ENCODE assay signal across 21 cellular contexts in genomic region chr5:35971186-35971877, GRCh38. TPM values are rescaled to one million over a fixed set of nuclear protein-coding genes. Genes with fewer than 3 reads are reported as not detected.
DNase-seq lines count a peak whose midpoint lies in the region; ATAC-seq, FAIRE-seq and TF ChIP-seq lines count a peak whose summit lies in the region.
"Had no signal": no experiment of that assay in that cellular context is flagged by ENCODE, and none has a peak within 500 bp of the region (broad histone marks: within the 10 kb centered on the region; RNA-seq: fewer than 3 reads in every experiment).

No MANE protein-coding gene starts in this region.

- H2AFZ ChIP-seq in IMR-90 (replicated peaks; ENCODE audit: low read length, poor library complexity) (no peak overlapping the region), astrocyte (ENCODE audit: low read depth, low read length) (no peak overlapping the region)

- H2BK15ac ChIP-seq in IMR-90 (ENCODE audit: low read depth, low read length) = no peak overlapping the region

- dilution Hi-C loops in IMR-90 (cut with HindIII; ENCODE audit: low sequenced_read_pairs, unreplicated experiment) = no loop called here

- H3K4me3 Mint-ChIP-seq in astrocyte (ENCODE audit: unreplicated experiment) = no peak overlapping the region
- H3K4me3 Mint-ChIP-seq in osteocyte (ENCODE audit: unreplicated experiment) = no peak overlapping the region
- H3K4me3 Mint-ChIP-seq: CD14-positive monocyte had no signal

- H2BK20ac ChIP-seq in IMR-90 (ENCODE audit: low read depth, low read length) = no peak overlapping the region

- H3K27me3 Mint-ChIP-seq in astrocyte (ENCODE audit: low read depth, unreplicated experiment) = no peaks in the 10 kb centered on the region
- H3K27me3 Mint-ChIP-seq in osteocyte (ENCODE audit: unreplicated experiment) = peaks cover 15% of the 10 kb centered on the region

- H3K4ac ChIP-seq in IMR-90 (ENCODE audit: low read depth, low read length) = no peak overlapping the region

- no peak for TF ChIP-seq CTCF in IMR-90 (conservative IDR thresholded peaks at IDR 0.05; ENCODE audit: low read depth, low read length)
- no peak for TF ChIP-seq CTCF in astrocyte (IDR thresholded peaks at IDR 0.05; ENCODE audit: insufficient read depth, low read depth, low read length)
- no peak for TF ChIP-seq CTCF in osteocyte (IDR thresholded peaks at IDR 0.05)

- no peak overlapping the region for H2BK5ac ChIP-seq in IMR-90 (ENCODE audit: low read depth, low read length, poor library complexity, severe bottlenecking)

- H3K14ac ChIP-seq in IMR-90 (replicated peaks; ENCODE audit: low read depth, low read length) = no peak overlapping the region

- no peaks in the 10 kb centered on the region for H3K36me3 ChIP-seq in IMR-90 (ENCODE audit: control insufficient read depth, insufficient read depth, low read length)
- no peaks in the 10 kb centered on the region for H3K36me3 ChIP-seq in astrocyte (ENCODE audit: insufficient read depth, low read length)
- H3K36me3 ChIP-seq: HAP-1 had no signal

- H2BK120ac ChIP-seq in IMR-90 (ENCODE audit: low read depth, low read length) = no peak overlapping the region

- H3K79me2 ChIP-seq in astrocyte (ENCODE audit: insufficient read depth, low read length) = no peaks in the 10 kb centered on the region

- no peak overlapping the region for H4K8ac ChIP-seq in IMR-90 (ENCODE audit: low read depth in 2 of 2, low read length in 2 of 2)

- H3K23ac ChIP-seq in IMR-90 (ENCODE audit: low read depth, low read length) = no peak overlapping the region

- H3K9me1 ChIP-seq in IMR-90 (ENCODE audit: insufficient read depth, low read length) = no peaks in the 10 kb centered on the region

- no peak for TF ChIP-seq POLR2A in IMR-90 (IDR thresholded peaks at IDR 0.05; ENCODE audit: low read depth, low read length)

- DNase-seq in IMR-90 (no peak), astrocyte (ENCODE audit: low read depth) (peak; percentile 2), kidney tubule cell (ENCODE audit: low spot score) (peak; percentile 66), NCI-H748 (lab: John Stamatoyannopoulos, UW; ENCODE audit: unreplicated experiment) (no peak), cerebellar nuclear complex (lab: John Stamatoyannopoulos, UW) (no peak), osteocyte (ENCODE audit: extremely low spot score, unreplicated experiment) (no peak)
- DNase-seq: AML-193; DND-41; Kasumi-1; NCI-H1105 treated with DMSO at 0.1 percent for 48 hours; NCI-H1694; NCI-H748 treated with DMSO at 0.1 percent for 48 hours; NK-92 treated with Interleukin-12 subunit alpha and Interleukin-12 subunit beta, amount 100 ng/mL, for 24 hours; Right ventricle myocardium superior had no signal

- H3K9me3 ChIP-seq in IMR-90 (ENCODE audit: control insufficient read depth, insufficient read depth, low read length) (no peaks in the 10 kb centered on the region), astrocyte (ENCODE audit: insufficient read depth, low read depth, low read length) (no peaks in the 10 kb centered on the region)
- H3K9me3 ChIP-seq: HAP-1 had no signal

- H3K9ac ChIP-seq in IMR-90 (ENCODE audit: low read depth, low read length) (no peak overlapping the region), astrocyte (ENCODE audit: low read length) (no peak overlapping the region)

- H3K27me3 ChIP-seq in IMR-90 (ENCODE audit: control insufficient read depth, insufficient read depth, low read length) = no peaks in the 10 kb centered on the region
- H3K27me3 ChIP-seq in astrocyte (ENCODE audit: insufficient read depth, low read length) = no peaks in the 10 kb centered on the region

- H3K18ac ChIP-seq in IMR-90 (ENCODE audit: low read depth, low read length) = no peak overlapping the region

- CTCF ChIA-PET in IMR-90 (lab: Yijun Ruan, JAX) = no interaction called here

- H4K20me1 ChIP-seq in IMR-90 (ENCODE audit: insufficient read depth, low read length) (no peaks in the 10 kb centered on the region), astrocyte (ENCODE audit: insufficient read depth, low read length) (no peaks in the 10 kb centered on the region)

- no peak for TF ChIP-seq RAD21 in IMR-90 (IDR thresholded peaks at IDR 0.05; ENCODE audit: low read length)

- H3K4me3 ChIP-seq in IMR-90 (ENCODE audit: insufficient read depth, low read depth, low read length) (no peak overlapping the region), astrocyte (ENCODE audit: insufficient read depth, low read depth, low read length) (no peak overlapping the region)
- H3K4me3 ChIP-seq: HAP-1, SK-N-MC had no signal

- H3K4me1 Mint-ChIP-seq in astrocyte (ENCODE audit: low read depth, unreplicated experiment) (peaks cover 12% of the 10 kb centered on the region), osteocyte (ENCODE audit: unreplicated experiment) (no peaks in the 10 kb centered on the region)
- H3K4me1 Mint-ChIP-seq: CD14-positive monocyte had no signal

- no TSS peak for BruUV-seq in IMR-90 (replicated peaks; lab: Mats Ljungman, UMichigan)

- H3K4me1 ChIP-seq in IMR-90 (ENCODE audit: control insufficient read depth, insufficient read depth, low read length) (no peaks in the 10 kb centered on the region), astrocyte (ENCODE audit: insufficient read depth, low read length) (no peaks in the 10 kb centered on the region)
- H3K4me1 ChIP-seq: HAP-1 had no signal

- peak overlapping the region; percentile 31 for H3K27ac Mint-ChIP-seq in astrocyte (ENCODE audit: unreplicated experiment)
- H3K27ac Mint-ChIP-seq in osteocyte (ENCODE audit: unreplicated experiment) = no peak overlapping the region

- FAIRE-seq in astrocyte (lab: Jason Lieb, UNC) = no peak
- FAIRE-seq: G401.6, RCC 7860 had no signal

- intact Hi-C loops in IMR-90 (cut with micrococcal nuclease) = no loop called here

- no peak overlapping the region for H3K56ac ChIP-seq in IMR-90 (ENCODE audit: extremely low read depth, insufficient read depth, low read length)

- no peak overlapping the region for H3K4me2 ChIP-seq in IMR-90 (ENCODE audit: low read depth, low read length)
- H3K4me2 ChIP-seq in astrocyte (ENCODE audit: low read length) = no peak overlapping the region

- no CpG with 5 or more reads among the region's 4 CpGs for WGBS in IMR-90 (ENCODE audit: extremely low coverage in 2 of 2, insufficient read length in 1 of 2), 2 experiments

- no peaks in the 10 kb centered on the region for H3K79me1 ChIP-seq in IMR-90 (ENCODE audit: low read depth in 1 of 2, low read length in 2 of 2)

- H3K9me3 Mint-ChIP-seq in astrocyte (ENCODE audit: unreplicated experiment) (peaks cover 3% of the 10 kb centered on the region), osteocyte (ENCODE audit: unreplicated experiment) (no peaks in the 10 kb centered on the region)

- peak overlapping the region; percentile 30 for H2AK9ac ChIP-seq in IMR-90 (replicated peaks; ENCODE audit: low read depth, low read length, poor library complexity)

- H4K5ac ChIP-seq in IMR-90 (ENCODE audit: low read depth, low read length) = no peak overlapping the region

- POLR2A ChIA-PET in IMR-90 (lab: Charles Lee; ENCODE audit: unreplicated experiment) = no interaction called here

- H2AK5ac ChIP-seq in IMR-90 (ENCODE audit: low read depth, low read length) = no peak overlapping the region

- in situ Hi-C loops in IMR-90 (cut with MboI; ENCODE audit: low sequenced_read_pairs) = no loop called here

- no peak overlapping the region for H4K91ac ChIP-seq in IMR-90 (ENCODE audit: insufficient read depth, low read depth, low read length)

- H3K36me3 Mint-ChIP-seq in astrocyte (ENCODE audit: low read depth, unreplicated experiment) (no peaks in the 10 kb centered on the region), osteocyte (ENCODE audit: unreplicated experiment) (no peaks in the 10 kb centered on the region)
- H3K36me3 Mint-ChIP-seq: CD14-positive monocyte had no signal

- ATAC-seq in IMR-90 (ENCODE audit: low read depth) (no peak), HG02678 (IDR thresholded peaks at IDR 0.05; ENCODE audit: unreplicated experiment) (no peak)

- H3K27ac ChIP-seq in IMR-90 (ENCODE audit: insufficient read depth, low read length) = no peak overlapping the region
- H3K27ac ChIP-seq in astrocyte (ENCODE audit: low read depth, low read length) = no peak overlapping the region
- H3K27ac ChIP-seq: SK-N-MC had no signal

TF ChIP-seq in IMR-90, 13 proteins besides CTCF, POLR2A, EP300 and RAD21 (continues in another document):
- TF ChIP-seq SMC3 (IDR thresholded peaks at IDR 0.05; ENCODE audit: low read depth, low read length) (no peak), CEBPB (IDR thresholded peaks at IDR 0.05; ENCODE audit: low read depth, low read length) (no peak), RCOR1 (IDR thresholded peaks at IDR 0.05; ENCODE audit: insufficient replicate concordance, low read length) (no peak), MAFK (IDR thresholded peaks at IDR 0.05; ENCODE audit: low read depth, low read length) (no peak), RFX5 (IDR thresholded peaks at IDR 0.05; ENCODE audit: low read depth, low read length) (no peak), ELK1 (IDR thresholded peaks at IDR 0.05; ENCODE audit: borderline replicate concordance, low read depth, low read length) (no peak), MXI1 (IDR thresholded peaks at IDR 0.05; ENCODE audit: borderline replicate concordance, low read depth, low read length) (no peak), CHD1 (IDR thresholded peaks at IDR 0.05; ENCODE audit: low read depth, low read length) (no peak)

RNA-seq across cellular contexts. Expression of gene UGT3A1, which starts 19.9 kb away (rescaled TPM):
- total RNA-seq in IMR-90 (2012; rRNA removed) (not detected in 2 replicates), astrocyte (0.14 TPM in 1 of 2 replicates, not detected in the other), osteocyte (not detected in 2 replicates)
- polyA plus RNA-seq in IMR-90 (2012; rRNA removed) = not detected in 2 replicates
- not detected in 2 replicates for polyA plus RNA-seq in IMR-90 (2012; cell fraction: cytosol; rRNA removed)
- not detected in 2 replicates for polyA plus RNA-seq in IMR-90 (2012; cell fraction: nucleus; rRNA removed; ENCODE audit: low replicate concordance)
- total RNA-seq: NCI-H460, Right ventricle myocardium superior had no signal
- polyA plus RNA-seq: CD14-positive monocyte had no signal

RNA-seq across cellular contexts. Expression of gene CAPSL, which starts 32.9 kb away (rescaled TPM):
- total RNA-seq in IMR-90 (2012; rRNA removed) = not detected in 2 replicates
- polyA plus RNA-seq in IMR-90 (2012; rRNA removed) = 0.09 TPM in 1 of 2 replicates, not detected in the other
- polyA plus RNA-seq in IMR-90 (2012; cell fraction: cytosol; rRNA removed) = not detected in 2 replicates
- not detected in 2 replicates for polyA plus RNA-seq in IMR-90 (2012; cell fraction: nucleus; rRNA removed; ENCODE audit: low replicate concordance)
- not detected in 2 replicates for total RNA-seq in astrocyte
- total RNA-seq in osteocyte = not detected in 2 replicates
- total RNA-seq: NCI-H460, Right ventricle myocardium superior had no signal
- polyA plus RNA-seq: CD14-positive monocyte had no signal

Comparison
In these comparisons a context has a peak if more than half of its experiments do, and no peak if none do; other contexts are left out.
1. DNase-seq: peak in astrocyte (single experiment) and kidney tubule cell (single experiment); none in IMR-90 (single experiment), NCI-H748 (single experiment), cerebellar nuclear complex (0 of 2) and osteocyte (single experiment).